ENCODE assay signal across 2 cellular contexts in genomic region chr5:5407924-5408323, GRCh38.
TF ChIP-seq lines count a peak whose summit lies in the region.

No MANE protein-coding gene starts in this region.

TF ChIP-seq in HepG2, 621 proteins besides CTCF, POLR2A, EP300 and RAD21:
- no peak for TF ChIP-seq TAF15 (IDR thresholded peaks at IDR 0.05; ENCODE audit: low read depth, low read length, poor library complexity, severe bottlenecking)
- peak; percentile 77 to 87 for TF ChIP-seq MAFK (conservative IDR thresholded peaks at IDR 0.05 in 1 of 2, IDR thresholded peaks at IDR 0.05 in 1 of 2; ENCODE audit: low read length in 2 of 2)
- TF ChIP-seq ZBTB43 (CRISPR knock-in tag; conservative IDR thresholded peaks at IDR 0.05): no peak
- no peak for TF ChIP-seq JARID2 (CRISPR knock-in tag; IDR thresholded peaks at IDR 0.05; ENCODE audit: insufficient replicate concordance)
- peak; percentile 78 for TF ChIP-seq MAFF (IDR thresholded peaks at IDR 0.05; ENCODE audit: low read depth, low read length)
- no peak for TF ChIP-seq ZNF639 (CRISPR knock-in tag; conservative IDR thresholded peaks at IDR 0.05)
- TF ChIP-seq PHB2 (IDR thresholded peaks at IDR 0.05; ENCODE audit: partially characterized antibody): no peak
- TF ChIP-seq TBX3 (IDR thresholded peaks at IDR 0.05; ENCODE audit: borderline replicate concordance): no peak
- no peak for TF ChIP-seq BRD4 (CRISPR knock-in tag; IDR thresholded peaks at IDR 0.05)

TF ChIP-seq in K562, 482 proteins besides CTCF, POLR2A, EP300 and RAD21:
- TF ChIP-seq RUNX1 (IDR thresholded peaks at IDR 0.05; ENCODE audit: low read depth): no peak
- TF ChIP-seq POLR3G (IDR thresholded peaks at IDR 0.05; ENCODE audit: extremely low read depth, insufficient read length, insufficient replicate concordance): no peak
- TF ChIP-seq C11orf30 (IDR thresholded peaks at IDR 0.05; ENCODE audit: low read depth): peak; percentile 62
- no peak for TF ChIP-seq MTA1 (IDR thresholded peaks at IDR 0.05; ENCODE audit: borderline replicate concordance)
- TF ChIP-seq MAFK (IDR thresholded peaks at IDR 0.05; ENCODE audit: low read length): peak; percentile 56
- TF ChIP-seq MAFF (IDR thresholded peaks at IDR 0.05; ENCODE audit: low read length): peak; percentile 52; the same call in 1 of the 2 replicates
- TF ChIP-seq RAD51 (IDR thresholded peaks at IDR 0.05; ENCODE audit: borderline replicate concordance, low read depth): no peak
- peak; percentile 58 for TF ChIP-seq MAFG (tag; conservative IDR thresholded peaks at IDR 0.05)
- TF ChIP-seq ZNF316 (IDR thresholded peaks at IDR 0.05): peak; percentile 77
